1 cellular context compared by ENCODE assay signal in genomic region chr18:63303562-63303961, GRCh38.
TF ChIP-seq lines count a peak whose summit lies in the region.

No MANE protein-coding gene starts in this region.

TF ChIP-seq in HepG2, 621 proteins besides CTCF, POLR2A, EP300 and RAD21 (continued from another document):
- no peak for TF ChIP-seq SKIL (CRISPR knock-in tag; IDR thresholded peaks at IDR 0.05; ENCODE audit: borderline replicate concordance)
